17 cellular contexts compared by ENCODE assay signal in genomic region chr15:61393949-61394348, GRCh38.
DNase-seq lines count a peak whose midpoint lies in the region; ATAC-seq and TF ChIP-seq lines count a peak whose summit lies in the region.
"Had no signal": no experiment of that assay in that cellular context is flagged by ENCODE, and none has a peak within 500 bp of the region (broad histone marks: within the 10 kb centered on the region; RNA-seq: fewer than 3 reads in every experiment).

No MANE protein-coding gene starts in this region.

- H3K9me3 ChIP-seq in subcutaneous abdominal adipose tissue (ENCODE audit: control insufficient read depth in 5 of 5, low read length in 5 of 5): no peaks in the 10 kb centered on the region

- H3K4me3 ChIP-seq in subcutaneous abdominal adipose tissue (ENCODE audit: low read depth in 1 of 5, low read length in 5 of 5): peak overlapping the region in 4 of 5 donors; percentile 4 to 41 (median 18)

- ATAC-seq in left ventricle myocardium superior: peak; percentile 84
- ATAC-seq in HG03432 (IDR thresholded peaks at IDR 0.05; ENCODE audit: unreplicated experiment): no peak
- no peak for ATAC-seq in HG03378 (IDR thresholded peaks at IDR 0.05; ENCODE audit: unreplicated experiment)
- ATAC-seq: PC-3 had no signal

- intact Hi-C loops in left ventricle myocardium superior (cut with micrococcal nuclease): no loop called here

- H3K27ac ChIP-seq in subcutaneous abdominal adipose tissue (ENCODE audit: low read depth, low read length): no peak overlapping the region

- H3K36me3 ChIP-seq in subcutaneous abdominal adipose tissue (ENCODE audit: control insufficient read depth in 5 of 5, insufficient read depth in 5 of 5, low read length in 5 of 5): no peaks in the 10 kb centered on the region

- H3K27me3 ChIP-seq in subcutaneous abdominal adipose tissue (ENCODE audit: control insufficient read depth in 5 of 5, insufficient read depth in 4 of 5, low read length in 5 of 5): no peaks in the 10 kb centered on the region

- in situ Hi-C loops in GM13977 (cut with MboI; ENCODE audit: low pct_unique_long_range_greater_than_20kb, low sequenced_read_pairs, unreplicated experiment): no loop called here

- no peak overlapping the region for H3K9ac ChIP-seq in subcutaneous abdominal adipose tissue (ENCODE audit: low read length in 5 of 5)

- peak; percentile 7 for DNase-seq in GM13977 (ENCODE audit: low spot score)
- peak; percentile 31 for DNase-seq in RPMI8226
- DNase-seq in left ventricle myocardium superior: no peak
- DNase-seq in iPS-NIHi7 (ENCODE audit: extremely low spot score): no peak
- no peak for DNase-seq in middle frontal gyrus (ENCODE audit: extremely low spot score, low spot score)
- DNase-seq: activated CD8-positive, alpha-beta memory T cell treated with anti-CD3 and anti-CD28 coated beads for 24 hours; AML-193; cortex of kidney; GF-D8; Karpas-422; kidney; NCI-H1694; NCI-H446; PC-3 had no signal

- peaks cover 0 to 17% (median 0%) of the 10 kb centered on the region in 5 donors for H3K4me1 ChIP-seq in subcutaneous abdominal adipose tissue (ENCODE audit: control insufficient read depth in 5 of 5, insufficient read depth in 5 of 5, low read length in 5 of 5)

- TF ChIP-seq CTCF in GM13977 (IDR thresholded peaks at IDR 0.05; ENCODE audit: extremely low read depth, insufficient read depth, missing control alignments): no peak

Comparison
In these comparisons a context has a peak if more than half of its experiments do, and no peak if none do; other contexts are left out.
1. DNase-seq: peak in GM13977 (single experiment) and RPMI8226 (single experiment); none in left ventricle myocardium superior (single experiment), iPS-NIHi7 (single experiment) and middle frontal gyrus (single experiment).